13 cellular contexts compared by ENCODE assay signal in the genomic region with DNA sequence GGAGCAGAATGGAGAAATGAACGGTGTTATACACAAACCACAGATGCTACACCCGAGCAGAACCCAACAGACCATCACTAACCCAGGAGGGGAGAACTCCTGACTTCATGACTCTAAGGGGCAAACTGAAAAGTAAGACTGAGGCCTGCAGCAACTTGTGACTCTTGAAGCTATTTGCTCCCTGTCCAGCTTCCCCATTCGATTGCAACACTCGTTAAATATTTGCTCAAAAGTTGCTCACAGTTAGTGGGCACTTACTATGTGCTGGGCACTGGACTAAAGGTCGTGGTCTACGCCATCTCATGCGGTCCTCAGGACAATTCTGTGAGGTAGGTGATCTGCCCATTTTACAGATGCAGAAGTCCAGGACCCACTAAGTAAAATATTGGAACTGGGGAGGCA. TPM values are rescaled to one million over a fixed set of nuclear protein-coding genes. Genes with fewer than 3 reads are reported as not detected.
DNase-seq lines count a peak whose midpoint lies in the region; ATAC-seq, FAIRE-seq and TF ChIP-seq lines count a peak whose summit lies in the region.
"Had no signal": no experiment of that assay in that cellular context is flagged by ENCODE, and none has a peak within 500 bp of the region (broad histone marks: within the 10 kb centered on the region; RNA-seq: fewer than 3 reads in every experiment).

No MANE protein-coding gene starts in this region.

- no peak for ATAC-seq in GM18519 (IDR thresholded peaks at IDR 0.05; ENCODE audit: low FRiP score, unreplicated experiment)

- no peak overlapping the region for H3K4me3 ChIP-seq in bronchial epithelial cell (ENCODE audit: low read depth, low read length)
- H3K4me3 ChIP-seq: adrenal gland had no signal

- no peaks in the 10 kb centered on the region for H3K27me3 ChIP-seq in bronchial epithelial cell (ENCODE audit: control insufficient read depth, insufficient read depth, low read length)
- H3K27me3 ChIP-seq: adrenal gland, BE2C had no signal

- FAIRE-seq in bronchial epithelial cell (lab: Jason Lieb, UNC) = no peak

- DNase-seq in GM19238 (ENCODE audit: insufficient read length, low spot score) (peak; percentile 40), KBM-7 (peak; percentile 29), bronchial epithelial cell (ENCODE audit: low read depth) (peak; percentile 15), renal cortical epithelial cell (ENCODE audit: low read depth) (peak; percentile 75), DMS53 treated with DMSO at 0.1 percent for 48 hours (lab: John Stamatoyannopoulos, UW; ENCODE audit: unreplicated experiment) (no peak), NCI-H1694 (lab: John Stamatoyannopoulos, UW) (no peak)
- DNase-seq: activated CD4-positive, alpha-beta memory T cell treated with anti-CD3 and anti-CD28 coated beads, Interleukin-2, amount 10 ng/mL, durations not matched to agents 7 days and 5 days; BE2C; DND-41; NCI-H1048; SHP77 treated with DMSO at 0.1 percent for 48 hours had no signal

- TF ChIP-seq CTCF in bronchial epithelial cell (IDR thresholded peaks at IDR 0.05; ENCODE audit: insufficient read depth, low read length, severe bottlenecking) = no peak

- in situ Hi-C loops in KBM-7 (cut with MboI; ENCODE audit: low pct_unique_long_range_greater_than_20kb, low sequenced_read_pairs) = no loop called here

- H3K36me3 ChIP-seq in bronchial epithelial cell (ENCODE audit: control insufficient read depth, insufficient read depth, low read length) = no peaks in the 10 kb centered on the region
- H3K36me3 ChIP-seq: adrenal gland, BE2C had no signal

RNA-seq across cellular contexts. Expression of a gene that starts 9.5 kb away (rescaled TPM):
- total RNA-seq in bronchial epithelial cell (1.1 and 1.2 TPM in 2 replicates), renal cortical epithelial cell (1.2 and 53.3 TPM in 2 replicates)

Comparison
In these comparisons a context has a peak if more than half of its experiments do, and no peak if none do; other contexts are left out.
1. DNase-seq: peak in GM19238 (single experiment), KBM-7 (single experiment), bronchial epithelial cell (single experiment) and renal cortical epithelial cell (single experiment); none in DMS53 treated with DMSO at 0.1 percent for 48 hours (single experiment) and NCI-H1694 (single experiment).